In genomic region chr22:38272373-38273134, GRCh38 we compare ENCODE assay signal across 8 cellular contexts. TPM values are rescaled to one million over a fixed set of nuclear protein-coding genes. Genes with fewer than 3 reads are reported as not detected.
DNase-seq lines count a peak whose midpoint lies in the region; ATAC-seq and TF ChIP-seq lines count a peak whose summit lies in the region.

TSS of gene TMEM184B (minus strand) at chr22:38273010. CDS start at chr22:38247961, 25,049 bp downstream.

- no peaks in the 10 kb centered on the region for H3K9me3 ChIP-seq in right lobe of liver

- peak; percentile 72 for ATAC-seq in HG02610 (IDR thresholded peaks at IDR 0.05; ENCODE audit: unreplicated experiment)
- peak; percentile 92 to 97 (median 92) for ATAC-seq in right lobe of liver
- ATAC-seq in HG03097 (IDR thresholded peaks at IDR 0.05; ENCODE audit: low FRiP score, unreplicated experiment): no peak

- TF ChIP-seq CTCF in GM12875 (IDR thresholded peaks at IDR 0.05; ENCODE audit: borderline replicate concordance, insufficient read depth, low read depth, low read length) (no peak), dorsolateral prefrontal cortex (IDR thresholded peaks at IDR 0.05 in 54 of 56, conservative IDR thresholded peaks at IDR 0.05 in 2 of 56; ENCODE audit: low read depth in 1 of 56, partially characterized antibody in 56 of 56) (peak in 5 of 56 donors; percentile 6 to 12 (median 8)), right lobe of liver (IDR thresholded peaks at IDR 0.05) (no peak)

- DNase-seq in NCI-H226 (peak; percentile 34), dorsolateral prefrontal cortex (peak; percentile 62 to 92 (median 75)), right lobe of liver (peak; percentile 81 to 86 (median 86))
- peak; percentile 75 to 78 for DNase-seq in activated CD4-positive, alpha-beta T cell treated with anti-CD3 and anti-CD28 coated beads, Interleukin-2, amount 50 U/mL, for 48 hours
- DNase-seq in stimulated activated CD4-positive, alpha-beta T cell treated with anti-CD3 and anti-CD28 coated beads, Interleukin-4, amount 100 ng/mL, for 1 hour: peak; percentile 83

- H3K27ac ChIP-seq in dorsolateral prefrontal cortex (peak within 1 kb of the TSS; percentile 88 to 100 (median 98)), right lobe of liver (peak within 1 kb of the TSS; percentile 84 to 91 (median 85))

- WGBS in right lobe of liver (ENCODE audit: insufficient coverage, low coverage, low lambda C conversion rate, missing lambda C conversion rate): 4% methylated on average over 5 of the region's 97 CpGs

- H3K27me3 ChIP-seq in dorsolateral prefrontal cortex (no peaks in the 10 kb centered on the region), right lobe of liver (no peaks in the 10 kb centered on the region)

- H3K36me3 ChIP-seq in right lobe of liver: no peaks in the 10 kb centered on the region

- H3K4me3 ChIP-seq in GM12875 (ENCODE audit: low read depth, low read length): peak within 1 kb of the TSS; percentile 90
- H3K4me3 ChIP-seq in dorsolateral prefrontal cortex: peak within 1 kb of the TSS; percentile 74 to 100 (median 97)
- peak within 1 kb of the TSS; percentile 95 to 98 (median 95) for H3K4me3 ChIP-seq in right lobe of liver

- peak; percentile 96 for TF ChIP-seq POLR2A in right lobe of liver (IDR thresholded peaks at IDR 0.05)

- intact Hi-C loops in dorsolateral prefrontal cortex (cut with DNase I): loop anchor here (1.0 to 2.0 kb wide), 3 partner anchors 34 to 45 kb away; partner anchors contain the start of gene CSNK1E (in 2 of the 2)
- intact Hi-C loops in right lobe of liver (cut with DNase I): no loop called here

- H3K4me1 ChIP-seq in right lobe of liver: peaks cover 0 to 8% (median 0%) of the 10 kb centered on the region in 4 donors

RNA-seq across cellular contexts. Expression of gene TMEM184B, which starts in this region (rescaled TPM):
- total RNA-seq in dorsolateral prefrontal cortex (100 to 1,000 TPM in 119 of 120 experiments, 10 to 100 TPM in 1; 99.7 to 274 (median 141) TPM), right lobe of liver (10 to 100 TPM in 5 of 6 experiments, 1 to 10 TPM in 1; 7.9 to 42.6 (median 16.9) TPM)

Comparison
In these comparisons a context has a peak if more than half of its experiments do, and no peak if none do; other contexts are left out.
1. DNase-seq: peak in every context shown above with its lines; median percentile 86 in right lobe of liver; 83 in stimulated activated CD4-positive, alpha-beta T cell treated with anti-CD3 and anti-CD28 coated beads, Interleukin-4, amount 100 ng/mL, for 1 hour; 76 in activated CD4-positive, alpha-beta T cell treated with anti-CD3 and anti-CD28 coated beads, Interleukin-2, amount 50 U/mL, for 48 hours; 75 in dorsolateral prefrontal cortex; 34 in NCI-H226.
2. intact Hi-C loops: an anchor here in dorsolateral prefrontal cortex (1.0 to 2.0 kb wide); none called in right lobe of liver.